Comparison of ENCODE assay signal across 30 cellular contexts in the genomic region with DNA sequence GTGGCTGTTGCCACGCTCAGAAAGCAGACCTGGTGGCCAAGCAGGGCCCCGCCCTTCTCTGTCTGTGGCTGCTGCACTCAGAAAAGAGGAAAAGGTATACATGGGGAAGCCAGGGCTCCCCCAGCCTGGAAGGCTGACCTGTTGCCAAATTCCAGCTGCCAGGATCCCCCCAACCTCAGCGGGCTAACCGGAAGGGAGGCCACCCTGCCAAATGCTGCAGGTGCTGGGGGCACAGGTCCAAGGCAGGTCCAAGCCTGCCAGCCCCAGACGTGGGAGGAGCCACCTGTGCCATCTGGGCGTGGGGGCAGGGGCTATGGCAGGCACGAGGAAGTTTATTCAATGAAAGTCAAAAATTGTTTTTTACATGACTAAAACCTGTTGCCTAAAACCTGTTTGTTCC. TPM values are rescaled to one million over a fixed set of nuclear protein-coding genes. Genes with fewer than 3 reads are reported as not detected.
DNase-seq lines count a peak whose midpoint lies in the region; ATAC-seq and TF ChIP-seq lines count a peak whose summit lies in the region.
"Had no signal": no experiment of that assay in that cellular context is flagged by ENCODE, and none has a peak within 500 bp of the region (broad histone marks: within the 10 kb centered on the region; RNA-seq: fewer than 3 reads in every experiment).

No MANE protein-coding gene starts in this region.

- no peak for TF ChIP-seq EP300 in ovary (IDR thresholded peaks at IDR 0.05)

- H3K27me3 Mint-ChIP-seq in CD4-positive, alpha-beta T cell: peaks cover 21% of the 10 kb centered on the region
- H3K27me3 Mint-ChIP-seq in activated naive CD4-positive, alpha-beta T cell treated with anti-CD3 and anti-CD28 coated beads, Interleukin-2, amount 10 ng/mL, durations not matched to agents 7 days and 5 days: peaks cover 55% of the 10 kb centered on the region

- peaks cover 30% of the 10 kb centered on the region for H3K4me1 Mint-ChIP-seq in CD4-positive, alpha-beta T cell (ENCODE audit: low read depth)
- H3K4me1 Mint-ChIP-seq in activated naive CD4-positive, alpha-beta T cell treated with anti-CD3 and anti-CD28 coated beads, Interleukin-2, amount 10 ng/mL, durations not matched to agents 7 days and 5 days: peaks cover 15% of the 10 kb centered on the region

- H3K27ac Mint-ChIP-seq in CD4-positive, alpha-beta T cell: no peak overlapping the region
- H3K27ac Mint-ChIP-seq in activated naive CD4-positive, alpha-beta T cell treated with anti-CD3 and anti-CD28 coated beads, Interleukin-2, amount 10 ng/mL, durations not matched to agents 7 days and 5 days: no peak overlapping the region
- H3K27ac Mint-ChIP-seq: activated CD4-positive, alpha-beta memory T cell treated with anti-CD3 and anti-CD28 coated beads for 36 hours; activated naive CD8-positive, alpha-beta T cell treated with anti-CD3 and anti-CD28 coated beads, Interleukin-2, amount 50 U/mL, for 24 hours; IgD-negative memory B cell; stimulated activated effector memory CD8-positive, alpha-beta T cell treated with anti-CD3 and anti-CD28 coated beads, Interleukin-12 subunit alpha, Interleukin-12 subunit beta, amount 100 ng/mL, for 72 hours had no signal

- H3K4me3 Mint-ChIP-seq in CD4-positive, alpha-beta T cell: peak overlapping the region; percentile 88
- no peak overlapping the region for H3K4me3 Mint-ChIP-seq in activated naive CD4-positive, alpha-beta T cell treated with anti-CD3 and anti-CD28 coated beads, Interleukin-2, amount 10 ng/mL, durations not matched to agents 7 days and 5 days
- H3K4me3 Mint-ChIP-seq: activated naive CD8-positive, alpha-beta T cell treated with anti-CD3 and anti-CD28 coated beads, Interleukin-2, amount 50 U/mL, for 24 hours had no signal

- no peak overlapping the region for H3K4me2 ChIP-seq in osteoblast (ENCODE audit: insufficient read depth, low read length)
- H3K4me2 ChIP-seq: hepatocyte had no signal

- no peaks in the 10 kb centered on the region for H3K9me3 Mint-ChIP-seq in CD4-positive, alpha-beta T cell
- no peaks in the 10 kb centered on the region for H3K9me3 Mint-ChIP-seq in activated naive CD4-positive, alpha-beta T cell treated with anti-CD3 and anti-CD28 coated beads, Interleukin-2, amount 10 ng/mL, durations not matched to agents 7 days and 5 days
- H3K9me3 Mint-ChIP-seq: activated CD4-positive, alpha-beta memory T cell treated with anti-CD3 and anti-CD28 coated beads for 36 hours; activated naive CD8-positive, alpha-beta T cell treated with anti-CD3 and anti-CD28 coated beads, Interleukin-2, amount 50 U/mL, for 24 hours; IgD-negative memory B cell; immature natural killer cell; naive thymus-derived CD8-positive, alpha-beta T cell; stimulated activated effector memory CD8-positive, alpha-beta T cell treated with anti-CD3 and anti-CD28 coated beads, Interleukin-12 subunit alpha, Interleukin-12 subunit beta, amount 100 ng/mL, for 72 hours had no signal

- intact Hi-C loops in CD4-positive, alpha-beta T cell (cut with DNase I, micrococcal nuclease): loop anchor here (2.0 to 5.0 kb wide), 4 partner anchors 42 to 109 kb away; a partner anchor contains a TSS
- intact Hi-C loops in ovary (cut with DNase I): loop anchor here in 3 of 4 donors (5.0 to 10.0 kb wide), 3 partner anchors 54 to 69 kb away; no protein-coding TSS in a partner anchor

- ATAC-seq in CD4-positive, alpha-beta T cell (ENCODE audit: poor library complexity): no peak
- ATAC-seq in GM18517 (IDR thresholded peaks at IDR 0.05; ENCODE audit: unreplicated experiment): no peak
- ATAC-seq: activated naive CD8-positive, alpha-beta T cell treated with anti-CD3 and anti-CD28 coated beads, Interleukin-2, amount 50 U/mL, for 24 hours; esophagus mucosa; left lung; naive thymus-derived CD8-positive, alpha-beta T cell; stimulated activated effector memory CD8-positive, alpha-beta T cell treated with anti-CD3 and anti-CD28 coated beads, Interleukin-12 subunit alpha, Interleukin-12 subunit beta, amount 100 ng/mL, for 72 hours had no signal

- WGBS in ovary, 3 donors: 61 to 63% (median 62%) methylated on average over 7 of the region's 7 CpGs

- H3K36me3 Mint-ChIP-seq in CD4-positive, alpha-beta T cell (ENCODE audit: low read depth): no peaks in the 10 kb centered on the region
- H3K36me3 Mint-ChIP-seq in activated naive CD4-positive, alpha-beta T cell treated with anti-CD3 and anti-CD28 coated beads, Interleukin-2, amount 10 ng/mL, durations not matched to agents 7 days and 5 days: no peaks in the 10 kb centered on the region
- H3K36me3 Mint-ChIP-seq: activated CD4-positive, alpha-beta memory T cell treated with anti-CD3 and anti-CD28 coated beads for 36 hours; IgD-negative memory B cell had no signal

- H2AFZ ChIP-seq in osteoblast (ENCODE audit: low read length): no peak overlapping the region
- H2AFZ ChIP-seq: hepatocyte had no signal

- no peak overlapping the region for H3K4me3 ChIP-seq in osteoblast (ENCODE audit: insufficient read depth, low read length)
- H3K4me3 ChIP-seq in ovary: no peak overlapping the region
- H3K4me3 ChIP-seq: HAP-1, hepatocyte, left lung, suprapubic skin had no signal

- no peaks in the 10 kb centered on the region for H3K9me3 ChIP-seq in CD4-positive, alpha-beta T cell (ENCODE audit: control insufficient read depth, low read length)
- no peaks in the 10 kb centered on the region for H3K9me3 ChIP-seq in osteoblast (ENCODE audit: low read depth, low read length)
- H3K9me3 ChIP-seq in ovary: no peaks in the 10 kb centered on the region
- H3K9me3 ChIP-seq: HAP-1, left lung, suprapubic skin had no signal

- no peaks in the 10 kb centered on the region for H3K79me2 ChIP-seq in osteoblast (ENCODE audit: insufficient read depth, low read length)

- H3K36me3 ChIP-seq in osteoblast (ENCODE audit: insufficient read depth, low read length) (no peaks in the 10 kb centered on the region), ovary (no peaks in the 10 kb centered on the region)
- H3K36me3 ChIP-seq: brain microvascular endothelial cell, HAP-1, left lung, suprapubic skin had no signal

- DNase-seq in DMS79 treated with DMSO at 0.1 percent for 48 hours (lab: John Stamatoyannopoulos, UW) (peak; percentile 20), DMS79 (lab: John Stamatoyannopoulos, UW) (no peak), NCI-H69 (lab: John Stamatoyannopoulos, UW) (peak; percentile 89), osteoblast (ENCODE audit: insufficient read length, low spot score, missing footprints) (peak; percentile 32), ovary (no peak)
- no peak for DNase-seq in CD4-positive, alpha-beta T cell
- no peak for DNase-seq in activated naive CD4-positive, alpha-beta T cell treated with anti-CD3 and anti-CD28 coated beads, Interleukin-2, amount 10 ng/mL, durations not matched to agents 7 days and 5 days
- DNase-seq: 8988T; activated CD4-positive, alpha-beta memory T cell treated with anti-CD3 and anti-CD28 coated beads for 36 hours; activated CD4-positive, CD25-positive, alpha-beta regulatory T cell; activated effector memory CD4-positive, alpha-beta T cell treated with anti-CD3 and anti-CD28 coated beads, Interleukin-2, amount 50 U/mL, for 16 hours; activated naive CD8-positive, alpha-beta T cell treated with anti-CD3 and anti-CD28 coated beads, Interleukin-2, amount 50 U/mL, for 24 hours; activated T-cell treated with anti-CD3 and anti-CD28 coated beads for 4 hours; brain microvascular endothelial cell; effector memory CD4-positive, alpha-beta T cell; foreskin melanocyte; immature natural killer cell; naive thymus-derived CD8-positive, alpha-beta T cell; NCI-H1930; NCI-H526; SHP77; SW 1271 had no signal

- TF ChIP-seq POLR2A in ovary (IDR thresholded peaks at IDR 0.05): no peak

- no peaks in the 10 kb centered on the region for H4K20me1 ChIP-seq in osteoblast (ENCODE audit: insufficient read depth, low read length)

- CTCF ChIA-PET in CD4-positive, alpha-beta T cell (lab: Charles Lee): no interaction called here
- CTCF ChIA-PET in activated naive CD4-positive, alpha-beta T cell treated with anti-CD3 and anti-CD28 coated beads, Interleukin-2, amount 10 ng/mL, durations not matched to agents 7 days and 5 days (lab: Charles Lee): interaction anchor here (1.0 kb wide), 1 partner anchor 72 kb away, joined by 3 read pairs; no protein-coding TSS in a partner anchor

- peaks cover 12% of the 10 kb centered on the region for H3K27me3 ChIP-seq in CD4-positive, alpha-beta T cell (ENCODE audit: control insufficient read depth, insufficient read depth, low read length)
- H3K27me3 ChIP-seq in osteoblast (ENCODE audit: insufficient read depth, low read length): peaks cover 44% of the 10 kb centered on the region
- no peaks in the 10 kb centered on the region for H3K27me3 ChIP-seq in ovary

- H3K27ac ChIP-seq in CD4-positive, alpha-beta T cell (ENCODE audit: low read depth, low read length): no peak overlapping the region
- H3K27ac ChIP-seq in osteoblast (ENCODE audit: low read depth, low read length): no peak overlapping the region
- H3K27ac ChIP-seq in ovary: no peak overlapping the region
- H3K27ac ChIP-seq: brain microvascular endothelial cell, hepatocyte, left lung, suprapubic skin had no signal

- POLR2A ChIA-PET in CD4-positive, alpha-beta T cell (lab: Charles Lee): interaction anchor here (0.9 to 2.0 kb wide), 2 partner anchors 105 to 109 kb away, joined by 3 to 6 read pairs; no protein-coding TSS in a partner anchor

- TF ChIP-seq CTCF in CD4-positive, alpha-beta T cell (IDR thresholded peaks at IDR 0.05): no peak
- no peak for TF ChIP-seq CTCF in osteoblast (IDR thresholded peaks at IDR 0.05; ENCODE audit: extremely low read depth, low read depth, low read length)
- TF ChIP-seq CTCF in ovary (IDR thresholded peaks at IDR 0.05): no peak

- H3K4me1 ChIP-seq in osteoblast (ENCODE audit: insufficient read depth, low read length): peaks cover 3% of the 10 kb centered on the region
- H3K4me1 ChIP-seq in ovary (ENCODE audit: insufficient read depth): no peaks in the 10 kb centered on the region

RNA-seq across cellular contexts. Expression of a gene that starts 2.6 kb away (rescaled TPM):
- total RNA-seq in CD4-positive, alpha-beta T cell: 1 to 10 TPM; 4.2 to 4.6 TPM
- total RNA-seq in osteoblast (0.72 and 1.5 TPM in 2 replicates), ovary (10 to 100 TPM in 5 of 7 donors, 1 to 10 TPM in 2; 5.2 to 23.1 (median 15.4) TPM)
- 1 to 10 TPM; 5.3 to 6.3 TPM for polyA plus RNA-seq in ovary

RNA-seq across cellular contexts. Expression of a gene that starts 30.8 kb away (rescaled TPM):
- 10 to 100 TPM; 41.6 to 42.8 TPM for total RNA-seq in CD4-positive, alpha-beta T cell
- total RNA-seq in osteoblast (58.6 and 59.5 TPM in 2 replicates), ovary (100 to 1,000 TPM in 5 of 7 donors, 10 to 100 TPM in 2; 32.7 to 175 (median 120) TPM)
- polyA plus RNA-seq in ovary: 10 to 100 TPM; 22.6 to 26.4 TPM

RNA-seq across cellular contexts. Expression of a gene that starts 47.3 kb away (rescaled TPM):
- total RNA-seq in CD4-positive, alpha-beta T cell: 1 to 10 TPM; 1.9 to 2.7 TPM
- 15.9 and 17.0 TPM in 2 replicates for total RNA-seq in osteoblast
- 10 to 100 TPM; 12.1 to 26.4 (median 16.3) TPM for total RNA-seq in ovary
- polyA plus RNA-seq in ovary: 10 to 100 TPM; 12.2 to 23.5 TPM

Comparison
In these comparisons a context has a peak if more than half of its experiments do, and no peak if none do; other contexts are left out.
1. DNase-seq: peak in DMS79 treated with DMSO at 0.1 percent for 48 hours (single experiment), NCI-H69 (single experiment) and osteoblast (single experiment); none in DMS79 (single experiment), CD4-positive, alpha-beta T cell (0 of 10), activated naive CD4-positive, alpha-beta T cell treated with anti-CD3 and anti-CD28 coated beads, Interleukin-2, amount 10 ng/mL, durations not matched to agents 7 days and 5 days (single experiment) and ovary (0 of 5).